In genomic region chr11:99370557-99371200, GRCh38 we compare ENCODE assay signal across 9 cellular contexts.
A peak's percentile ranks its signal among the peaks of the same experiment; 100 is the strongest.
DNase-seq lines count a peak whose midpoint lies in the region; ATAC-seq and TF ChIP-seq lines count a peak whose summit lies in the region.
"Had no signal": no experiment of that assay in that cellular context is flagged by ENCODE, and none has a peak within 500 bp of the region (broad histone marks: within the 10 kb centered on the region; RNA-seq: fewer than 3 reads in every experiment).

No MANE protein-coding gene starts in this region.

- H3K36me3 Mint-ChIP-seq in activated CD4-positive, alpha-beta memory T cell treated with anti-CD3 and anti-CD28 coated beads, Interleukin-2, amount 10 ng/mL, durations not matched to agents 7 days and 5 days (ENCODE audit: low read depth) = no peaks in the 10 kb centered on the region

- TF ChIP-seq CTCF in kidney epithelial cell (IDR thresholded peaks at IDR 0.05; ENCODE audit: insufficient read depth, low read length, poor library complexity, severe bottlenecking) = no peak
- no peak for TF ChIP-seq CTCF in GM10248 (IDR thresholded peaks at IDR 0.05; ENCODE audit: control extremely low read depth, extremely low read depth, low read depth, missing control alignments)

- no peak overlapping the region for H3K4me3 ChIP-seq in kidney epithelial cell (ENCODE audit: low read depth, low read length)

- no peaks in the 10 kb centered on the region for H3K4me1 Mint-ChIP-seq in activated CD4-positive, alpha-beta memory T cell treated with anti-CD3 and anti-CD28 coated beads, Interleukin-2, amount 10 ng/mL, durations not matched to agents 7 days and 5 days
- H3K4me1 Mint-ChIP-seq: IgD-negative memory B cell had no signal

- DNase-seq in A172 (ENCODE audit: low spot score) (peak; percentile 60), LoVo (ENCODE audit: low spot score) (peak; percentile 6), astrocyte of the hippocampus (ENCODE audit: low read depth, low spot score) (peak; percentile 84), kidney epithelial cell (ENCODE audit: low read depth) (peak; percentile 19), GM10248 (ENCODE audit: extremely low spot score) (no peak)
- DNase-seq in activated CD4-positive, alpha-beta memory T cell treated with anti-CD3 and anti-CD28 coated beads, Interleukin-2, amount 10 ng/mL, durations not matched to agents 7 days and 5 days = no peak
- no peak for DNase-seq in stimulated activated CD4-positive, alpha-beta T cell treated with anti-CD3 and anti-CD28 coated beads, Interleukin-1b, Interleukin-23, amount 100 ng/mL, for 48 hours

- H3K27me3 ChIP-seq in kidney epithelial cell (ENCODE audit: control insufficient read depth, insufficient read depth, low read length) = no peaks in the 10 kb centered on the region

- POLR2A ChIA-PET in activated CD4-positive, alpha-beta memory T cell treated with anti-CD3 and anti-CD28 coated beads, Interleukin-2, amount 10 ng/mL, durations not matched to agents 7 days and 5 days (lab: Charles Lee) = no interaction called here
- POLR2A ChIA-PET in GM10248 (lab: Yijun Ruan, JAX) = no interaction called here

- H3K9me3 Mint-ChIP-seq in activated CD4-positive, alpha-beta memory T cell treated with anti-CD3 and anti-CD28 coated beads, Interleukin-2, amount 10 ng/mL, durations not matched to agents 7 days and 5 days = peaks cover 5% of the 10 kb centered on the region

- H3K4me3 Mint-ChIP-seq in activated CD4-positive, alpha-beta memory T cell treated with anti-CD3 and anti-CD28 coated beads, Interleukin-2, amount 10 ng/mL, durations not matched to agents 7 days and 5 days = no peak overlapping the region
- H3K4me3 Mint-ChIP-seq: IgD-negative memory B cell had no signal

- no peaks in the 10 kb centered on the region for H3K36me3 ChIP-seq in kidney epithelial cell (ENCODE audit: control insufficient read depth, insufficient read depth, low read length)

- CTCF ChIA-PET in activated CD4-positive, alpha-beta memory T cell treated with anti-CD3 and anti-CD28 coated beads, Interleukin-2, amount 10 ng/mL, durations not matched to agents 7 days and 5 days (lab: Charles Lee) = no interaction called here
- CTCF ChIA-PET in GM10248 (lab: Yijun Ruan, JAX) = no interaction called here

- no peak for ATAC-seq in GM21381 (IDR thresholded peaks at IDR 0.05; ENCODE audit: unreplicated experiment)

- no peak overlapping the region for H3K27ac Mint-ChIP-seq in activated CD4-positive, alpha-beta memory T cell treated with anti-CD3 and anti-CD28 coated beads, Interleukin-2, amount 10 ng/mL, durations not matched to agents 7 days and 5 days
- H3K27ac Mint-ChIP-seq: IgD-negative memory B cell had no signal

- no peaks in the 10 kb centered on the region for H3K27me3 Mint-ChIP-seq in activated CD4-positive, alpha-beta memory T cell treated with anti-CD3 and anti-CD28 coated beads, Interleukin-2, amount 10 ng/mL, durations not matched to agents 7 days and 5 days
- H3K27me3 Mint-ChIP-seq: IgD-negative memory B cell had no signal

Comparison
In these comparisons a context has a peak if more than half of its experiments do, and no peak if none do; other contexts are left out.
1. DNase-seq: peak in A172 (single experiment), LoVo (single experiment), astrocyte of the hippocampus (single experiment) and kidney epithelial cell (single experiment); none in activated CD4-positive, alpha-beta memory T cell treated with anti-CD3 and anti-CD28 coated beads, Interleukin-2, amount 10 ng/mL, durations not matched to agents 7 days and 5 days (single experiment), stimulated activated CD4-positive, alpha-beta T cell treated with anti-CD3 and anti-CD28 coated beads, Interleukin-1b, Interleukin-23, amount 100 ng/mL, for 48 hours (single experiment) and GM10248 (single experiment).